ENCODE assay signal across 1 cellular context in genomic region chr19:17739121-17739875, GRCh38.
TF ChIP-seq lines count a peak whose summit lies in the region.

No MANE protein-coding gene starts in this region.

TF ChIP-seq in K562, 482 proteins besides CTCF, POLR2A, EP300 and RAD21 (continued from another document):
- no peak for TF ChIP-seq BRF2 (IDR thresholded peaks at IDR 0.05; ENCODE audit: borderline replicate concordance, insufficient read depth, insufficient read length)
- no peak for TF ChIP-seq CHCHD3 (CRISPR knock-in tag; IDR thresholded peaks at IDR 0.05)
- TF ChIP-seq TAF15 (IDR thresholded peaks at IDR 0.05; ENCODE audit: low read depth, low read length) = no peak
- TF ChIP-seq DNMT1 (IDR thresholded peaks at IDR 0.05) = no peak
- TF ChIP-seq LCOR (CRISPR knock-in tag; IDR thresholded peaks at IDR 0.05) = no peak
